Comparison of ENCODE assay signal across 14 cellular contexts in the genomic region with DNA sequence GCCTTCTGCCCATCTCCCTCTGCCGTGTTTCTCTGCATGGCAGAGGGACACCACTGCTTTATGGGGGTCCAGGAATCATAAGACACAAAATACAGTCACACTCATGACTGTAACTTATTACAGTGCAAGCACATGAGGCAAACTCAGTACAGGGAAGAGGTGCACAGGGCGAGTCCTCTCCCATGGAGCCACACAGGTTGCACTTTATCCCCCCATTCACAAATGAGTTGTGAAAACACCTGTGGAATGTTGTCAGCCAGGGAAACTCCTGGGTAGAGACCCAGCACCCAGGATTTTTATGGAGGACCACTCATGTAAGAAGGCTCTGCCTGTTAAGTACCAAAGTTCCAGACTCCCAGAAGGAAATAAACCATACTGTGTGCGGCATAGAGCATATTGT.
DNase-seq lines count a peak whose midpoint lies in the region; ATAC-seq, FAIRE-seq and TF ChIP-seq lines count a peak whose summit lies in the region.
"Had no signal": no experiment of that assay in that cellular context is flagged by ENCODE, and none has a peak within 500 bp of the region (broad histone marks: within the 10 kb centered on the region; RNA-seq: fewer than 3 reads in every experiment).

No MANE protein-coding gene starts in this region.

- TF ChIP-seq CTCF in astrocyte (IDR thresholded peaks at IDR 0.05; ENCODE audit: insufficient read depth, low read depth, low read length) (no peak), mucosa of descending colon (IDR thresholded peaks at IDR 0.05) (no peak)

- no peaks in the 10 kb centered on the region for H3K27me3 Mint-ChIP-seq in astrocyte (ENCODE audit: low read depth, unreplicated experiment)

- no peak overlapping the region for H2AFZ ChIP-seq in astrocyte (ENCODE audit: low read depth, low read length)

- TF ChIP-seq POLR2A in GM12891 (IDR thresholded peaks at IDR 0.05; ENCODE audit: low read depth, low read length), result no peak

- no peaks in the 10 kb centered on the region for H3K27me3 ChIP-seq in astrocyte (ENCODE audit: insufficient read depth, low read length)
- H3K27me3 ChIP-seq: BE2C had no signal

- H3K36me3 ChIP-seq in astrocyte (ENCODE audit: insufficient read depth, low read length), result peaks cover 5% of the 10 kb centered on the region
- no peaks in the 10 kb centered on the region for H3K36me3 ChIP-seq in mucosa of descending colon (ENCODE audit: low read depth)
- H3K36me3 ChIP-seq: BE2C had no signal

- H3K4me3 Mint-ChIP-seq in astrocyte (ENCODE audit: unreplicated experiment), result no peak overlapping the region
- H3K4me3 Mint-ChIP-seq: CD8-positive, alpha-beta T cell; H9 had no signal

- H3K27ac ChIP-seq in astrocyte (ENCODE audit: low read depth, low read length), result no peak overlapping the region
- H3K27ac ChIP-seq: C4-2B had no signal

- ATAC-seq in mucosa of descending colon (peak; percentile 28), GM18861 (IDR thresholded peaks at IDR 0.05; ENCODE audit: unreplicated experiment) (no peak)
- ATAC-seq: CD8-positive, alpha-beta T cell had no signal

- intact Hi-C loops in mucosa of descending colon (cut with DNase I, micrococcal nuclease), result no loop called here

- FAIRE-seq in GM12891 (lab: Jason Lieb, UNC) (peak; percentile 48), astrocyte (lab: Jason Lieb, UNC) (no peak), RCC 7860 (lab: Jason Lieb, UNC) (no peak)
- FAIRE-seq: A204.1 had no signal

- peaks cover 90% of the 10 kb centered on the region for H3K79me2 ChIP-seq in astrocyte (ENCODE audit: insufficient read depth, low read length)

- H3K9me3 ChIP-seq in astrocyte (ENCODE audit: insufficient read depth, low read depth, low read length) (no peaks in the 10 kb centered on the region), mucosa of descending colon (no peaks in the 10 kb centered on the region)
- H3K9me3 ChIP-seq: BE2C had no signal

- H3K4me3 ChIP-seq in astrocyte (ENCODE audit: insufficient read depth, low read depth, low read length) (no peak overlapping the region), mucosa of descending colon (no peak overlapping the region)

- H3K4me2 ChIP-seq in astrocyte (ENCODE audit: low read length), result no peak overlapping the region

- no peak overlapping the region for H3K9ac ChIP-seq in astrocyte (ENCODE audit: low read length)

- no peaks in the 10 kb centered on the region for H3K36me3 Mint-ChIP-seq in astrocyte (ENCODE audit: low read depth, unreplicated experiment)

- peak overlapping the region; percentile 41 for H3K27ac Mint-ChIP-seq in astrocyte (ENCODE audit: unreplicated experiment)
- H3K27ac Mint-ChIP-seq: CD8-positive, alpha-beta T cell had no signal

- H3K4me1 ChIP-seq in astrocyte (ENCODE audit: insufficient read depth, low read length) (peaks cover 9% of the 10 kb centered on the region), mucosa of descending colon (ENCODE audit: low read depth) (peaks cover 8% of the 10 kb centered on the region)

- H3K4me1 Mint-ChIP-seq in astrocyte (ENCODE audit: low read depth, unreplicated experiment), result peaks cover 13% of the 10 kb centered on the region

- no peaks in the 10 kb centered on the region for H3K9me3 Mint-ChIP-seq in astrocyte (ENCODE audit: unreplicated experiment)
- H3K9me3 Mint-ChIP-seq: CD8-positive, alpha-beta T cell; H9 had no signal

- DNase-seq in GM12891 (ENCODE audit: insufficient read length, low spot score) (no peak), astrocyte (ENCODE audit: low read depth) (no peak), mucosa of descending colon (no peak), RCC 7860 (ENCODE audit: low spot score) (no peak), retina (no peak), LoVo (ENCODE audit: low spot score) (no peak)
- DNase-seq: BE2C; CD8-positive, alpha-beta T cell; COR-L47; GOT3; H9 had no signal

- H4K20me1 ChIP-seq in astrocyte (ENCODE audit: insufficient read depth, low read length), result peaks cover 83% of the 10 kb centered on the region

TF ChIP-seq in GM12891, 5 proteins besides CTCF, POLR2A, EP300 and RAD21:
- TF ChIP-seq PAX5 (IDR thresholded peaks at IDR 0.05; ENCODE audit: insufficient read depth, low read length, severe bottlenecking) (no peak), SPI1 (IDR thresholded peaks at IDR 0.05; ENCODE audit: low read depth, low read length) (no peak), POLR2AphosphoS5 (IDR thresholded peaks at IDR 0.05; ENCODE audit: low read depth, low read length) (no peak), POU2F2 (IDR thresholded peaks at IDR 0.05; ENCODE audit: low read depth, low read length) (no peak), TAF1 (IDR thresholded peaks at IDR 0.05; ENCODE audit: low read depth, low read length) (no peak)
